ENCODE assay signal across 8 cellular contexts in the genomic region with DNA sequence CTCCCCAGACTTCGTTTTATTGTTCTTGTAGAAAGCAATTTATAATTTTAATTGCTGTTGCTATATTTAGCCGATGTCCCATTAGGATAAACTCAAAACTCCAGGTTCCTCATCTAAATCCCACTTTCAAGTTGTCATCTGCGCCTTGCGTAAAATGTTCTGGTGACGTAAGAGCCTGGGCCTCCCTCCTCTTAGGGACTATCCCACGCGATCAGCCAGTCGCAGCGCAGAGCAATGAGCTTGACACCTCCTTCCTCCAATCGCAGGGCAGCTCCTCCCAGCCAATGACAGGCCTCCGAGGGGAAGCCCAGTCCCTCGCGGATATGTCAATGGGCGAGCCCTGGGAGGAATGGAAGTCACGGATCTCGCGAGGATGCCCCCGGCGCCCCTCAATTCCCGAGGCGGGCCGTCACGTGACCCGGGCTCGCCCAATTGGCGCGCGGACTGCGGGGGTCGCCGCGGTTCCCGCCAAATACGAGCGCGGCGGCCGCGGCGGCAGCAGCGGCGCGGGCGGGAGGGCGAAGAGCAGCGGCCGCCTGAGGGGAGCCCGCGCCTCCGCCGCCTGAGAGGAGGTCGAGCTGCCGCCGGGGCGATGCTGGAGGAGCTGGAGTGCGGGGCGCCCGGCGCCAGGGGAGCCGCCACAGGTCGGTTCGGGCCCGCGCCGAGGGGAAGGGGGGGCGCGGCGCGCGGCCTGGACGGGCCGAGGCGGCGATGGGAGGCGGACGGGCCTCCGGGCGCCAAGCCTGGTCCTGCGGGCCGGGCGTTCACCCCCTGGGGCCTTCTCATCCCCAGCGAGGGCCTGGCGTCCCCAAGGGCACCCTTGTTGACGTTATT. TPM values are rescaled to one million over a fixed set of nuclear protein-coding genes. Genes with fewer than 3 reads are reported as not detected.
DNase-seq lines count a peak whose midpoint lies in the region; ATAC-seq and TF ChIP-seq lines count a peak whose summit lies in the region.

A gene with protein sequence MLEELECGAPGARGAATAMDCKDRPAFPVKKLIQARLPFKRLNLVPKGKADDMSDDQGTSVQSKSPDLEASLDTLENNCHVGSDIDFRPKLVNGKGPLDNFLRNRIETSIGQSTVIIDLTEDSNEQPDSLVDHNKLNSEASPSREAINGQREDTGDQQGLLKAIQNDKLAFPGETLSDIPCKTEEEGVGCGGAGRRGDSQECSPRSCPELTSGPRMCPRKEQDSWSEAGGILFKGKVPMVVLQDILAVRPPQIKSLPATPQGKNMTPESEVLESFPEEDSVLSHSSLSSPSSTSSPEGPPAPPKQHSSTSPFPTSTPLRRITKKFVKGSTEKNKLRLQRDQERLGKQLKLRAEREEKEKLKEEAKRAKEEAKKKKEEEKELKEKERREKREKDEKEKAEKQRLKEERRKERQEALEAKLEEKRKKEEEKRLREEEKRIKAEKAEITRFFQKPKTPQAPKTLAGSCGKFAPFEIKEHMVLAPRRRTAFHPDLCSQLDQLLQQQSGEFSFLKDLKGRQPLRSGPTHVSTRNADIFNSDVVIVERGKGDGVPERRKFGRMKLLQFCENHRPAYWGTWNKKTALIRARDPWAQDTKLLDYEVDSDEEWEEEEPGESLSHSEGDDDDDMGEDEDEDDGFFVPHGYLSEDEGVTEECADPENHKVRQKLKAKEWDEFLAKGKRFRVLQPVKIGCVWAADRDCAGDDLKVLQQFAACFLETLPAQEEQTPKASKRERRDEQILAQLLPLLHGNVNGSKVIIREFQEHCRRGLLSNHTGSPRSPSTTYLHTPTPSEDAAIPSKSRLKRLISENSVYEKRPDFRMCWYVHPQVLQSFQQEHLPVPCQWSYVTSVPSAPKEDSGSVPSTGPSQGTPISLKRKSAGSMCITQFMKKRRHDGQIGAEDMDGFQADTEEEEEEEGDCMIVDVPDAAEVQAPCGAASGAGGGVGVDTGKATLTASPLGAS (plus strand): TSS at position 470 of the 834 bp plus-strand sequence. CDS start 123 bp downstream, at position 593.

- ATAC-seq in GM21576 (IDR thresholded peaks at IDR 0.05; ENCODE audit: unreplicated experiment) (peak; percentile 81), PC-3 (peak; percentile 95)

- TF ChIP-seq RAD21 in Ishikawa (IDR thresholded peaks at IDR 0.05; ENCODE audit: low read depth), result no peak

- peak within 1 kb of the TSS; percentile 97 for H3K4me2 ChIP-seq in PC-3 (ENCODE audit: low read length)

- no peaks in the 10 kb centered on the region for H3K27me3 ChIP-seq in PC-3 (ENCODE audit: low read length)

- H4K20me1 ChIP-seq in PC-3 (ENCODE audit: low read length), result peaks cover 13% of the 10 kb centered on the region; the same call in 1 of the 2 replicates

- H3K79me2 ChIP-seq in PC-3 (ENCODE audit: low read length), result peaks cover 72% of the 10 kb centered on the region

- TF ChIP-seq CTCF in PC-3 (conservative IDR thresholded peaks at IDR 0.05; ENCODE audit: low read depth, low read length) (no peak), epithelial cell of proximal tubule (conservative IDR thresholded peaks at IDR 0.05; ENCODE audit: low read depth, low read length) (no peak)

- BruUV-seq in PC-3 (replicated peaks; lab: Mats Ljungman, UMichigan), result no TSS peak

- CTCF ChIA-PET in PC-3 (lab: Charles Lee), result interaction anchor here (0.6 to 1.0 kb wide), 2 partner anchors 27 to 135 kb away, joined by 3 to 11 read pairs; no protein-coding TSS in a partner anchor

- H3F3A ChIP-seq in PC-3 (ENCODE audit: low read length, unreplicated experiment), result no peaks in the 10 kb centered on the region

- H3K4me1 ChIP-seq in PC-3 (ENCODE audit: insufficient read depth, low read length), result peaks cover 24% of the 10 kb centered on the region

- H3K27ac ChIP-seq in PC-3 (ENCODE audit: low read length), result peak within 1 kb of the TSS; percentile 51

- TF ChIP-seq EP300 in Ishikawa (IDR thresholded peaks at IDR 0.05; ENCODE audit: borderline replicate concordance), result no peak

- no peaks in the 10 kb centered on the region; the same call in 1 of the 2 replicates for H3K36me3 ChIP-seq in PC-3 (ENCODE audit: low read depth, low read length)

- peak within 1 kb of the TSS; percentile 87 for H2AFZ ChIP-seq in PC-3 (ENCODE audit: low read length)

- DNase-seq in DMS114 treated with DMSO at 0.1 percent for 48 hours (lab: John Stamatoyannopoulos, UW; ENCODE audit: unreplicated experiment), result peak; percentile 95
- peak; percentile 98 for DNase-seq in PC-3
- peak; percentile 99 for DNase-seq in activated T-cell treated with anti-CD3 and anti-CD28 coated beads for 48 hours (ENCODE audit: low read depth)
- peak; percentile 97 for DNase-seq in epithelial cell of proximal tubule (ENCODE audit: low read depth)
- DNase-seq in mucosa of gallbladder (ENCODE audit: low spot score), result peak; percentile 100
- DNase-seq in stimulated activated CD8-positive, alpha-beta memory T cell treated with anti-CD3 and anti-CD28 coated beads, Interleukin-4, amount 100 ng/mL, for 4 hours (ENCODE audit: low read depth in 2 of 2, low spot score in 1 of 2), result peak; percentile 95 to 99

- POLR2A ChIA-PET in PC-3 (lab: Charles Lee; ENCODE audit: unreplicated experiment), result no interaction called here

- peak within 1 kb of the TSS; percentile 99 for H3K4me3 ChIP-seq in PC-3 (ENCODE audit: low read length)
- H3K4me3 ChIP-seq in epithelial cell of proximal tubule (ENCODE audit: low read depth, low read length), result peak within 1 kb of the TSS; percentile 93

- no peaks in the 10 kb centered on the region for H3K9me2 ChIP-seq in PC-3 (replicated peaks; ENCODE audit: low read length)

- peak within 1 kb of the TSS; percentile 100 for H3K9ac ChIP-seq in PC-3 (ENCODE audit: low read length)

- intact Hi-C loops in PC-3 (cut with micrococcal nuclease), result loop anchor here (1.0 kb wide), 1 partner anchor 60 kb away; no protein-coding TSS in a partner anchor

- H3K9me3 ChIP-seq in PC-3 (ENCODE audit: low read length), result no peaks in the 10 kb centered on the region

TF ChIP-seq in Ishikawa, 13 proteins besides CTCF, POLR2A, EP300 and RAD21:
- TF ChIP-seq NFIC (IDR thresholded peaks at IDR 0.05) (0 out of 2 replicates have a peak, but pooled peaks have one; percentile 3), TAF1 (IDR thresholded peaks at IDR 0.05; ENCODE audit: low read depth) (0 out of 2 replicates have a peak, but pooled peaks have one; percentile 39), USF1 (IDR thresholded peaks at IDR 0.05) (peak; percentile 98), MAX (IDR thresholded peaks at IDR 0.05) (peak; percentile 80), TCF12 (IDR thresholded peaks at IDR 0.05; ENCODE audit: low read depth) (0 out of 2 replicates have a peak, but pooled peaks have one; percentile 14), CREB1 (IDR thresholded peaks at IDR 0.05; ENCODE audit: low read depth) (peak; percentile 88), YY1 (IDR thresholded peaks at IDR 0.05; ENCODE audit: low read depth) (peak; percentile 55; the same call in 1 of the 2 replicates), CEBPB (IDR thresholded peaks at IDR 0.05) (peak; percentile 76), FOXM1 (IDR thresholded peaks at IDR 0.05; ENCODE audit: borderline replicate concordance, low read depth) (no peak), REST (IDR thresholded peaks at IDR 0.05; ENCODE audit: low read depth) (no peak), EGR1 (IDR thresholded peaks at IDR 0.05) (no peak)

RNA-seq across cellular contexts. Expression of the gene that starts here (rescaled TPM):
- 48.9 and 59.8 TPM in 2 replicates for total RNA-seq in PC-3 (2014; rRNA removed)
- 36.7 and 50.2 TPM in 2 replicates for total RNA-seq in epithelial cell of proximal tubule
- total RNA-seq in mucosa of gallbladder, result 8.3 TPM

Comparison
In these comparisons a context has a peak if more than half of its experiments do, and no peak if none do; other contexts are left out.
1. Peak in every context shown above with its lines: DNase-seq, ATAC-seq, H3K4me3 ChIP-seq and H3K27ac ChIP-seq.